Comparison of ENCODE assay signal across 1 cellular context in genomic region chr17:16267174-16267573, GRCh38.
TF ChIP-seq lines count a peak whose summit lies in the region.

No MANE protein-coding gene starts in this region.

TF ChIP-seq in GM23338, 12 proteins besides CTCF, POLR2A, EP300 and RAD21 (continued from another document):
- TF ChIP-seq ETS1 (IDR thresholded peaks at IDR 0.05) (no peak), STAT1 (IDR thresholded peaks at IDR 0.05; ENCODE audit: unreplicated experiment) (no peak), ZNF462 (CRISPR knock-in tag; IDR thresholded peaks at IDR 0.05) (no peak), EZH2phosphoT487 (IDR thresholded peaks at IDR 0.05; ENCODE audit: unreplicated experiment) (no peak), POLR2AphosphoS5 (IDR thresholded peaks at IDR 0.05; ENCODE audit: low read depth) (no peak), ZNF331 (CRISPR knock-in tag; IDR thresholded peaks at IDR 0.05; ENCODE audit: low read depth) (no peak), NANOG (IDR thresholded peaks at IDR 0.05; ENCODE audit: borderline replicate concordance) (no peak)
